In genomic region chr9:117704597-117704996, GRCh38 we compare ENCODE assay signal across 10 cellular contexts. TPM values are rescaled to one million over a fixed set of nuclear protein-coding genes. Genes with fewer than 3 reads are reported as not detected.
DNase-seq lines count a peak whose midpoint lies in the region; ATAC-seq, FAIRE-seq and TF ChIP-seq lines count a peak whose summit lies in the region.
"Had no signal": no experiment of that assay in that cellular context is flagged by ENCODE, and none has a peak within 500 bp of the region (broad histone marks: within the 10 kb centered on the region; RNA-seq: fewer than 3 reads in every experiment).

No MANE protein-coding gene starts in this region.

- no peak overlapping the region for H3K4me3 Mint-ChIP-seq in T-helper 17 cell

- H3K27ac ChIP-seq in Peyer's patch, result peak overlapping the region; percentile 59 to 80 (median 72)
- peak overlapping the region; percentile 75 to 95 (median 85) for H3K27ac ChIP-seq in heart left ventricle

- H3K27ac Mint-ChIP-seq in T-helper 17 cell, result no peak overlapping the region

- DNase-seq in Peyer's patch, result no peak
- DNase-seq in heart left ventricle, result no peak
- DNase-seq in skeletal muscle cell (ENCODE audit: low read depth), result no peak
- no peak for DNase-seq in T-helper 17 cell
- DNase-seq in RCC 7860 (ENCODE audit: low spot score), result no peak
- DNase-seq in stimulated activated CD8-positive, alpha-beta memory T cell treated with anti-CD3 and anti-CD28 coated beads, Interleukin-4, amount 100 ng/mL, for 48 hours, result no peak
- no peak for DNase-seq in activated CD8-positive, alpha-beta memory T cell treated with anti-CD3 and anti-CD28 coated beads for 24 hours
- DNase-seq: erythroblast had no signal

- TF ChIP-seq POLR2A in Peyer's patch (IDR thresholded peaks at IDR 0.05) (no peak), heart left ventricle (IDR thresholded peaks at IDR 0.05) (no peak)

- ATAC-seq in GM19438 (IDR thresholded peaks at IDR 0.05; ENCODE audit: low read depth, unreplicated experiment), result peak; percentile 13
- no peak for ATAC-seq in heart left ventricle
- ATAC-seq in T-helper 17 cell, result no peak

- peaks cover 3% of the 10 kb centered on the region for H3K4me1 Mint-ChIP-seq in T-helper 17 cell

- no peaks in the 10 kb centered on the region for H3K36me3 Mint-ChIP-seq in T-helper 17 cell (ENCODE audit: low read depth)

- H3K27me3 Mint-ChIP-seq in T-helper 17 cell, result no peaks in the 10 kb centered on the region

- peak overlapping the region; percentile 24 to 51 (median 36) for H3K4me3 ChIP-seq in Peyer's patch
- peak overlapping the region; percentile 11 to 72 (median 59) for H3K4me3 ChIP-seq in heart left ventricle
- H3K4me3 ChIP-seq in skeletal muscle cell (ENCODE audit: low read depth, low read length), result peak overlapping the region; percentile 35

- TF ChIP-seq CTCF in Peyer's patch (IDR thresholded peaks at IDR 0.05) (no peak), heart left ventricle (IDR thresholded peaks at IDR 0.05) (no peak)

- H3K4me1 ChIP-seq in Peyer's patch (peaks cover 0 to 15% (median 0%) of the 10 kb centered on the region in 4 donors), heart left ventricle (peaks cover 0 to 50% (median 13%) of the 10 kb centered on the region in 12 donors)

- H3K27me3 ChIP-seq in Peyer's patch, result no peaks in the 10 kb centered on the region
- H3K27me3 ChIP-seq in heart left ventricle, result no peaks in the 10 kb centered on the region

- WGBS in heart left ventricle, 4 donors, result 44 to 59% (median 49%) methylated on average over 1 of the region's 1 CpG

- no peak for FAIRE-seq in RCC 7860 (lab: Jason Lieb, UNC)
- FAIRE-seq: TTC549 had no signal

- intact Hi-C loops in heart left ventricle (cut with DNase I), result loop anchor here in 2 of 10 donors (5.0 to 10.0 kb wide), 2 partner anchors 60 to 78 kb away; no protein-coding TSS in a partner anchor

- H3K9me3 ChIP-seq in Peyer's patch (no peaks in the 10 kb centered on the region), heart left ventricle (no peaks in the 10 kb centered on the region), T-helper 17 cell (ENCODE audit: control insufficient read depth, low read length, poor library complexity, severe bottlenecking) (no peaks in the 10 kb centered on the region)

- H3K36me3 ChIP-seq in Peyer's patch, result no peaks in the 10 kb centered on the region
- peaks cover 0 to 19% (median 16%) of the 10 kb centered on the region in 9 donors for H3K36me3 ChIP-seq in heart left ventricle

RNA-seq across cellular contexts. Expression of gene TLR4, which starts 0.4 kb away (rescaled TPM):
- 10 to 100 TPM in 2 of 4 donors, 1 to 10 TPM in 2; 6.3 to 18.2 (median 11.8) TPM for total RNA-seq in Peyer's patch
- total RNA-seq in heart left ventricle, result 10 to 100 TPM in 6 of 9 donors, 1 to 10 TPM in 3; 8.5 to 37.4 (median 11.0) TPM
- polyA plus RNA-seq in heart left ventricle, result 1 to 10 TPM; 2.0 to 3.2 TPM
- 1 to 10 TPM in 1 of 2 donors, under 1 TPM in 1; 0.39 to 1.8 TPM for total RNA-seq in T-helper 17 cell
